17 cellular contexts compared by ENCODE assay signal in the genomic region with DNA sequence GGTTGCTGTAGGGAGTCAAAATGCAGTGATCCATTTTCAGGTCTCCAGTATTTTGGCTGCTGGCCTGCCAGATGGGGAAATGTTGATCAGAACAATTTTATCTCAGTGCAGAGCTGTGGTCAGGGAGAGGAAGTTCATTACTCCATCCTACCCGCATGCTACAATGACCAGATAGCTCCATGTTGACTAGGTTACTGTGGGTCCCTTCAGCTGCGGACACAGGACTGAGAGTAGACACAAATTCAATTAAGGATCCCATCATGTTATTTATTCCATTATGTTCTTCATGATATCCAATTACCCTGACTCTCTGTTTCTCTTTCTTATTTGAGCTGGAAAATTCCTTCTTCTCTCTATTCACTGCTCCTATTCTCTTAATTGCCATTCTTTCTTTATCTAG. TPM values are rescaled to one million over a fixed set of nuclear protein-coding genes. Genes with fewer than 3 reads are reported as not detected.
DNase-seq lines count a peak whose midpoint lies in the region; ATAC-seq and TF ChIP-seq lines count a peak whose summit lies in the region.
"Had no signal": no experiment of that assay in that cellular context is flagged by ENCODE, and none has a peak within 500 bp of the region (broad histone marks: within the 10 kb centered on the region; RNA-seq: fewer than 3 reads in every experiment).

No MANE protein-coding gene starts in this region.

- H3K4me1 Mint-ChIP-seq in endothelial cell (ENCODE audit: unreplicated experiment) = peaks cover 20% of the 10 kb centered on the region
- H3K4me1 Mint-ChIP-seq in naive thymus-derived CD4-positive, alpha-beta T cell = no peaks in the 10 kb centered on the region
- H3K4me1 Mint-ChIP-seq: activated naive CD4-positive, alpha-beta T cell treated with anti-CD3 and anti-CD28 coated beads, Interleukin-2, amount 50 U/mL, for 24 hours; endodermal cell; IgD-negative memory B cell; neural progenitor cell had no signal

- H3K9me3 Mint-ChIP-seq in endothelial cell (ENCODE audit: unreplicated experiment) = no peaks in the 10 kb centered on the region
- H3K9me3 Mint-ChIP-seq in naive thymus-derived CD4-positive, alpha-beta T cell = no peaks in the 10 kb centered on the region
- H3K9me3 Mint-ChIP-seq: activated naive CD4-positive, alpha-beta T cell treated with anti-CD3 and anti-CD28 coated beads, Interleukin-2, amount 50 U/mL, for 24 hours; endodermal cell; IgD-negative memory B cell; neural progenitor cell had no signal

- H3K79me2 ChIP-seq in mammary epithelial cell (ENCODE audit: insufficient read depth, low read length) = no peaks in the 10 kb centered on the region

- H3K27me3 Mint-ChIP-seq in endothelial cell (ENCODE audit: unreplicated experiment) = no peaks in the 10 kb centered on the region
- H3K27me3 Mint-ChIP-seq in naive thymus-derived CD4-positive, alpha-beta T cell = peaks cover 11 to 29% (median 22%) of the 10 kb centered on the region in 5 donors
- H3K27me3 Mint-ChIP-seq: activated naive CD4-positive, alpha-beta T cell treated with anti-CD3 and anti-CD28 coated beads, Interleukin-2, amount 50 U/mL, for 24 hours had no signal

- no peak overlapping the region for H3K4me2 ChIP-seq in mammary epithelial cell (ENCODE audit: insufficient read depth, low read depth, low read length)
- H3K4me2 ChIP-seq: A549, neural progenitor cell had no signal

- 92% methylated on average over 2 of the region's 2 CpGs for WGBS in mammary epithelial cell (ENCODE audit: low coverage, missing lambda C conversion rate)

- H3K4me1 ChIP-seq in breast epithelium (peaks cover 2 to 11% of the 10 kb centered on the region in 2 donors), mammary epithelial cell (ENCODE audit: insufficient read depth, low read length) (no peaks in the 10 kb centered on the region)
- no peaks in the 10 kb centered on the region for H3K4me1 ChIP-seq in naive thymus-derived CD4-positive, alpha-beta T cell (ENCODE audit: control insufficient read depth in 2 of 2, insufficient read depth in 2 of 2, low read length in 2 of 2)
- H3K4me1 ChIP-seq: A549, neural progenitor cell, SJCRH30 had no signal

- H3K27ac Mint-ChIP-seq in endothelial cell (ENCODE audit: unreplicated experiment) = peak overlapping the region; percentile 92
- H3K27ac Mint-ChIP-seq in naive thymus-derived CD4-positive, alpha-beta T cell = no peak overlapping the region
- H3K27ac Mint-ChIP-seq: activated naive CD4-positive, alpha-beta T cell treated with anti-CD3 and anti-CD28 coated beads, Interleukin-2, amount 50 U/mL, for 24 hours; endodermal cell; IgD-negative memory B cell; neural progenitor cell had no signal

- no peak for TF ChIP-seq POLR2A in breast epithelium (IDR thresholded peaks at IDR 0.05)

- no peak overlapping the region for H2AFZ ChIP-seq in mammary epithelial cell (ENCODE audit: low read depth, low read length)
- H2AFZ ChIP-seq: neural progenitor cell had no signal

- no peaks in the 10 kb centered on the region for H4K20me1 ChIP-seq in mammary epithelial cell (ENCODE audit: insufficient read depth, low read length)

- H3K36me3 ChIP-seq in breast epithelium (no peaks in the 10 kb centered on the region), mammary epithelial cell (ENCODE audit: insufficient read depth, low read length) (no peaks in the 10 kb centered on the region)
- H3K36me3 ChIP-seq in naive thymus-derived CD4-positive, alpha-beta T cell (ENCODE audit: control insufficient read depth in 2 of 3, insufficient read depth in 3 of 3, low read length in 3 of 3) = no peaks in the 10 kb centered on the region
- H3K36me3 ChIP-seq: neural progenitor cell, SJCRH30 had no signal

- peak overlapping the region in 1 of 3 donors; percentile 14 for H3K4me3 ChIP-seq in breast epithelium
- no peak overlapping the region for H3K4me3 ChIP-seq in mammary epithelial cell (replicated peaks in 1 of 3; ENCODE audit: insufficient read depth in 1 of 3, low read depth in 2 of 3, low read length in 3 of 3)
- no peak overlapping the region for H3K4me3 ChIP-seq in naive thymus-derived CD4-positive, alpha-beta T cell (ENCODE audit: low read length)
- H3K4me3 ChIP-seq: A549, neural progenitor cell, SJCRH30 had no signal

- in situ Hi-C loops in mammary epithelial cell (cut with MboI; ENCODE audit: low sequenced_read_pairs in 2 of 2) = no loop called here

- dilution Hi-C loops in mammary epithelial cell (cut with HindIII; ENCODE audit: low sequenced_read_pairs) = no loop called here

- H3K27me3 ChIP-seq in breast epithelium (no peaks in the 10 kb centered on the region), mammary epithelial cell (ENCODE audit: insufficient read depth, low read length) (no peaks in the 10 kb centered on the region)
- H3K27me3 ChIP-seq in naive thymus-derived CD4-positive, alpha-beta T cell (ENCODE audit: control insufficient read depth in 2 of 2, insufficient read depth in 2 of 2, low read length in 2 of 2) = peaks cover 0 to 3% of the 10 kb centered on the region in 2 donors
- H3K27me3 ChIP-seq: neural progenitor cell, SJCRH30 had no signal

- POLR2A ChIA-PET in naive thymus-derived CD4-positive, alpha-beta T cell (lab: Charles Lee) = no interaction called here

- CTCF ChIA-PET in mammary epithelial cell (lab: Charles Lee; ENCODE audit: low non-redundant PET) = no interaction called here
- CTCF ChIA-PET in naive thymus-derived CD4-positive, alpha-beta T cell (lab: Charles Lee) = no interaction called here

- no TSS peak for BruUV-seq in mammary epithelial cell (replicated peaks; lab: Mats Ljungman, UMichigan)

- DNase-seq in breast epithelium (ENCODE audit: low spot score in 2 of 2) (no peak), mammary epithelial cell (no peak), endothelial cell (ENCODE audit: low spot score) (no peak), DMS114 treated with DMSO at 0.1 percent for 48 hours (lab: John Stamatoyannopoulos, UW; ENCODE audit: unreplicated experiment) (no peak), HCEC 1CT (no peak), retina (no peak)
- DNase-seq in naive thymus-derived CD4-positive, alpha-beta T cell = no peak
- DNase-seq: activated CD4-positive, alpha-beta T cell treated with anti-CD3 and anti-CD28 coated beads, Interleukin-2, amount 50 U/mL, for 1 hour; DND-41; endodermal cell; NCI-H2171 treated with DMSO at 0.1 percent for 48 hours had no signal

- peak; percentile 69 for ATAC-seq in naive thymus-derived CD4-positive, alpha-beta T cell
- no peak for ATAC-seq in GM21526 (IDR thresholded peaks at IDR 0.05; ENCODE audit: low FRiP score, unreplicated experiment)
- ATAC-seq: A549 had no signal

- H3K36me3 Mint-ChIP-seq in endothelial cell (ENCODE audit: low read depth, unreplicated experiment) = no peaks in the 10 kb centered on the region
- H3K36me3 Mint-ChIP-seq in naive thymus-derived CD4-positive, alpha-beta T cell = peaks cover 0 to 3% (median 0%) of the 10 kb centered on the region in 5 donors
- H3K36me3 Mint-ChIP-seq: activated naive CD4-positive, alpha-beta T cell treated with anti-CD3 and anti-CD28 coated beads, Interleukin-2, amount 50 U/mL, for 24 hours; IgD-negative memory B cell; neural progenitor cell had no signal

- no peaks in the 10 kb centered on the region for H3K9me3 ChIP-seq in breast epithelium
- H3K9me3 ChIP-seq in mammary epithelial cell (replicated peaks; ENCODE audit: insufficient read depth, low read length) = no peaks in the 10 kb centered on the region
- no peaks in the 10 kb centered on the region for H3K9me3 ChIP-seq in naive thymus-derived CD4-positive, alpha-beta T cell (ENCODE audit: control insufficient read depth in 2 of 3, low read length in 3 of 3)
- H3K9me3 ChIP-seq: A549, SJCRH30 had no signal

- intact Hi-C loops in breast epithelium (cut with DNase I; ENCODE audit: low total_unique reads) = no loop called here
- intact Hi-C loops in mammary epithelial cell (cut with micrococcal nuclease) = no loop called here
- intact Hi-C loops in naive thymus-derived CD4-positive, alpha-beta T cell (cut with micrococcal nuclease) = no loop called here

- H3K9ac ChIP-seq in mammary epithelial cell (ENCODE audit: insufficient read depth, low read length) = no peak overlapping the region
- H3K9ac ChIP-seq: neural progenitor cell had no signal

- no peak for TF ChIP-seq CTCF in breast epithelium (IDR thresholded peaks at IDR 0.05)
- TF ChIP-seq CTCF in mammary epithelial cell (conservative IDR thresholded peaks at IDR 0.05 in 1 of 2, IDR thresholded peaks at IDR 0.05 in 1 of 2; ENCODE audit: extremely low read depth in 1 of 2, insufficient read depth in 1 of 2, low read depth in 1 of 2, low read length in 2 of 2) = no peak
- no peak for TF ChIP-seq CTCF in endothelial cell (IDR thresholded peaks at IDR 0.05; ENCODE audit: unreplicated experiment)

- H3K4me3 Mint-ChIP-seq in endothelial cell (ENCODE audit: unreplicated experiment) = peak overlapping the region; percentile 15
- no peak overlapping the region for H3K4me3 Mint-ChIP-seq in naive thymus-derived CD4-positive, alpha-beta T cell
- H3K4me3 Mint-ChIP-seq: activated naive CD4-positive, alpha-beta T cell treated with anti-CD3 and anti-CD28 coated beads, Interleukin-2, amount 50 U/mL, for 24 hours; endodermal cell; IgD-negative memory B cell; neural progenitor cell had no signal

- peak overlapping the region; percentile 77 to 78 for H3K27ac ChIP-seq in breast epithelium
- H3K27ac ChIP-seq in mammary epithelial cell (ENCODE audit: insufficient read depth, low read depth, low read length) = no peak overlapping the region
- H3K27ac ChIP-seq in naive thymus-derived CD4-positive, alpha-beta T cell (ENCODE audit: low read depth, low read length) = no peak overlapping the region
- H3K27ac ChIP-seq: A549, neural progenitor cell, SJCRH30 had no signal

RNA-seq across cellular contexts. Expression of a gene that starts 16.3 kb away (rescaled TPM):
- total RNA-seq in breast epithelium = 10 to 100 TPM; 30.2 to 90.1 (median 52.7) TPM
- 10 to 100 TPM in 1 of 2 donors, 1 to 10 TPM in 1; 3.3 to 11.2 TPM for total RNA-seq in mammary epithelial cell
- 0.22 TPM for polyA plus RNA-seq in mammary epithelial cell
- 0.41 TPM for polyA minus RNA-seq in mammary epithelial cell
- total RNA-seq in endothelial cell (ENCODE audit: unreplicated experiment) = 1.1 TPM
- total RNA-seq in naive thymus-derived CD4-positive, alpha-beta T cell = 1 to 10 TPM in 2 of 5 experiments, under 1 TPM in 3; 0.61 to 1.1 (median 0.93) TPM
- under 1 TPM; 0.08 to 0.21 TPM for polyA plus RNA-seq in naive thymus-derived CD4-positive, alpha-beta T cell
- polyA plus RNA-seq: IgD-negative memory B cell had no signal

Comparison
In these comparisons a context has a peak if more than half of its experiments do, and no peak if none do; other contexts are left out.
1. H3K27ac ChIP-seq: peak in breast epithelium (2 of 2); none in mammary epithelial cell (single experiment) and naive thymus-derived CD4-positive, alpha-beta T cell (single experiment).